ENCODE assay signal across 1 cellular context in the genomic region with DNA sequence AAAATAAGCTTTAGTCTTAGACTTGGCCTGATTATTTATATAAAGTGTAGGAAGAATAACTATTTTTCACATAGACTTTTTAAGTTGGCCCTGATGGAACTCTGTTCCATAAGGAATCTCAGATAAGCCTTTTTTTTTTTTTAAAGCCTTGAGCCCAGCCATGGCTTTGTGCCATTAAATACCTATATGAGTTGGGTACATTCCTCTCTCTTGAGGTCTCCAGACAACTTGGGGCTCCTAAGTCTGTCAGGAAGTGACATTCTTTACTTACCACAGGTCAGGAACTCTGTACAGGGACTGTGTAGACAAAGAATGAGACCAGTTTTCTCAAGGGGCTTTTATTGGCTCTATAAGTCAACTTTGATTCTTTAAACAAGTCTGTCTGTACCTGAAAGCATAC.
TF ChIP-seq lines count a peak whose summit lies in the region.

No MANE protein-coding gene starts in this region.

TF ChIP-seq in GM23338, 12 proteins besides CTCF, POLR2A, EP300 and RAD21 (continued from another document):
- TF ChIP-seq ZNF462 (CRISPR knock-in tag; IDR thresholded peaks at IDR 0.05): no peak
- no peak for TF ChIP-seq ZNF114 (CRISPR knock-in tag; IDR thresholded peaks at IDR 0.05)
- no peak for TF ChIP-seq POLR2AphosphoS5 (IDR thresholded peaks at IDR 0.05; ENCODE audit: low read depth)
- no peak for TF ChIP-seq EZH2 (IDR thresholded peaks at IDR 0.05; ENCODE audit: low read depth, unreplicated experiment)
- TF ChIP-seq CREB1 (CRISPR knock-in tag; IDR thresholded peaks at IDR 0.05; ENCODE audit: low read depth): no peak
